8 cellular contexts compared by ENCODE assay signal in the genomic region with DNA sequence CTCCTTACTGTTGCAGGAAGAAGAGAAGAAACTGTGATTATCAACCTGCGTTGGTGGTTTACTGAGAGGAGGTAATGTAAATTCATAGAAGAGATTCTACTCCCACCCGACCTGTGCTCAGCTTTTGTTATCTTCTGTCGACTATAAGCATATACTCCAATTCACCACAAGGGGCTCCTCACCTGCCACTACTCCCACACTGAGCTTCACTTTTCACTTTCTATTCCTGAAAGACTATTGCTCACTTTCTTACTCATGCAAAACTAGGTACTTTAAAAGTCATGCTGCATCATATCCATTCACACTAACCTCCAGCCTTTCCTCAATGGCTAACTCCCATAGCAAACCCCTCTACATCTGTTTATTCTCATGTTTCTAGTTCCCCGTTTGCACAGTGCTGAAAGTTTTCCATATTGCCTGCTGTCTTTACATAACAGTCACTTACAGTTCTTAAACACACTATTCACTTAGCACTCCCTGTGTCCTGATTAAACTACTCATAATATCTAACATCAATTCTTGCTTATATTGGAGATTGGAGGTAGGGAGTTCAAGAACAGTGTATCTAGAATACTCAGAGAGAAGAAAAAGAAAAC.
DNase-seq lines count a peak whose midpoint lies in the region; ATAC-seq, FAIRE-seq and TF ChIP-seq lines count a peak whose summit lies in the region.

No MANE protein-coding gene starts in this region.

- H3K27me3 Mint-ChIP-seq in effector memory CD8-positive, alpha-beta T cell = no peaks in the 10 kb centered on the region

- no peaks in the 10 kb centered on the region for H3K27me3 ChIP-seq in endothelial cell of umbilical vein (ENCODE audit: control insufficient read depth in 2 of 2, insufficient read depth in 2 of 2, low read length in 2 of 2)

- intact Hi-C loops in endothelial cell of umbilical vein (cut with micrococcal nuclease) = loop anchor here (5.0 to 10.0 kb wide), 3 partner anchors 1064 to 1396 kb away; a partner anchor contains a TSS

- ATAC-seq in GM19025 (IDR thresholded peaks at IDR 0.05; ENCODE audit: low read depth, unreplicated experiment) (peak; percentile 98), HG03045 (IDR thresholded peaks at IDR 0.05; ENCODE audit: unreplicated experiment) (peak; percentile 97)
- ATAC-seq in effector memory CD8-positive, alpha-beta T cell (replicated peaks) = no peak

- no TSS peak for BruUV-seq in endothelial cell of umbilical vein (replicated peaks; lab: Mats Ljungman, UMichigan)

- H3K4me2 ChIP-seq in endothelial cell of umbilical vein (ENCODE audit: insufficient read depth, low read length) = no peak overlapping the region

- DNase-seq in D721Med (ENCODE audit: insufficient read length, low spot score) (no peak), NCI-H748 treated with DMSO at 0.1 percent for 48 hours (lab: John Stamatoyannopoulos, UW) (peak; percentile 82), endothelial cell of umbilical vein (ENCODE audit: low read depth, low spot score) (peak; percentile 50), pons (ENCODE audit: low spot score) (peak; percentile 8), retina (no peak)
- DNase-seq in effector memory CD8-positive, alpha-beta T cell = no peak

- TF ChIP-seq POLR2A in endothelial cell of umbilical vein (IDR thresholded peaks at IDR 0.05; ENCODE audit: low read depth, low read length) = no peak

- no peaks in the 10 kb centered on the region for H3K9me1 ChIP-seq in endothelial cell of umbilical vein (replicated peaks; ENCODE audit: control insufficient read depth, extremely low read depth, insufficient read depth, low read length)

- H3K27ac ChIP-seq in endothelial cell of umbilical vein (ENCODE audit: insufficient read depth, low read depth, low read length) = no peak overlapping the region

- CTCF ChIA-PET in endothelial cell of umbilical vein (lab: Charles Lee) = interaction anchor here (0.6 to 1.7 kb wide), 46 partner anchors 10 to 1282 kb away, joined by 3 to 22 read pairs (median 3); no protein-coding TSS in a partner anchor

- no peak overlapping the region for H3K4me3 ChIP-seq in endothelial cell of umbilical vein (replicated peaks in 1 of 3; ENCODE audit: insufficient read depth in 1 of 3, low read depth in 1 of 3, low read length in 3 of 3)

- no peaks in the 10 kb centered on the region for H3K36me3 ChIP-seq in endothelial cell of umbilical vein (ENCODE audit: control insufficient read depth in 2 of 2, extremely low read depth in 1 of 2, insufficient read depth in 2 of 2, low read length in 2 of 2)

- H3K9me3 Mint-ChIP-seq in effector memory CD8-positive, alpha-beta T cell = peaks cover 0 to 7% of the 10 kb centered on the region in 2 donors

- H3K79me2 ChIP-seq in endothelial cell of umbilical vein (ENCODE audit: control insufficient read depth, insufficient read depth, low read length) = no peaks in the 10 kb centered on the region

- H3K9ac ChIP-seq in endothelial cell of umbilical vein (replicated peaks; ENCODE audit: extremely low read depth, insufficient read depth, low read length) = no peak overlapping the region

- no peaks in the 10 kb centered on the region for H3K4me1 Mint-ChIP-seq in effector memory CD8-positive, alpha-beta T cell (ENCODE audit: low read depth in 2 of 2)

- H4K20me1 ChIP-seq in endothelial cell of umbilical vein (replicated peaks; ENCODE audit: control insufficient read depth, extremely low read depth, insufficient read depth, low read length) = no peaks in the 10 kb centered on the region

- TF ChIP-seq CTCF in D721Med (IDR thresholded peaks at IDR 0.05; ENCODE audit: insufficient read depth, missing control alignments) = peak; percentile 36
- TF ChIP-seq CTCF in endothelial cell of umbilical vein (IDR thresholded peaks at IDR 0.05; ENCODE audit: extremely low read depth in 1 of 2, insufficient read depth in 1 of 2, low read depth in 1 of 2, low read length in 2 of 2) = peak; percentile 47 to 69

- no peak overlapping the region for H3K4me3 Mint-ChIP-seq in effector memory CD8-positive, alpha-beta T cell

- POLR2A ChIA-PET in endothelial cell of umbilical vein (lab: Charles Lee) = no interaction called here

- FAIRE-seq in D721Med (lab: Jason Lieb, UNC) = no peak
- FAIRE-seq in endothelial cell of umbilical vein (lab: Jason Lieb, UNC) = peak; percentile 76

- H2AFZ ChIP-seq in endothelial cell of umbilical vein (ENCODE audit: low read depth, low read length) = peak overlapping the region; percentile 7

- H3K4me1 ChIP-seq in endothelial cell of umbilical vein (ENCODE audit: control insufficient read depth, extremely low read depth, insufficient read depth, low read length) = no peaks in the 10 kb centered on the region

- dilution Hi-C loops in endothelial cell of umbilical vein (cut with MboI; ENCODE audit: extremely low pct_ligation_motif_present, low sequenced_read_pairs) = no loop called here

- no peaks in the 10 kb centered on the region for H3K9me3 ChIP-seq in endothelial cell of umbilical vein (replicated peaks; ENCODE audit: control insufficient read depth, insufficient read depth, low read length)

- H3K36me3 Mint-ChIP-seq in effector memory CD8-positive, alpha-beta T cell (ENCODE audit: insufficient read depth) = no peaks in the 10 kb centered on the region

- H3K27ac Mint-ChIP-seq in effector memory CD8-positive, alpha-beta T cell = no peak overlapping the region

TF ChIP-seq in endothelial cell of umbilical vein, 7 proteins besides CTCF, POLR2A, EP300 and RAD21:
- no peak for TF ChIP-seq FOS (IDR thresholded peaks at IDR 0.05; ENCODE audit: borderline replicate concordance, insufficient read depth, low read length)
- no peak for TF ChIP-seq EZH2 (IDR thresholded peaks at IDR 0.05; ENCODE audit: borderline replicate concordance, low read depth, low read length, severe bottlenecking)
- TF ChIP-seq, protein P1, sequence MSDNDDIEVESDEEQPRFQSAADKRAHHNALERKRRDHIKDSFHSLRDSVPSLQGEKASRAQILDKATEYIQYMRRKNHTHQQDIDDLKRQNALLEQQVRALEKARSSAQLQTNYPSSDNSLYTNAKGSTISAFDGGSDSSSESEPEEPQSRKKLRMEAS (IDR thresholded peaks at IDR 0.05; ENCODE audit: insufficient read depth, insufficient read length) = no peak
- TF ChIP-seq MYC (IDR thresholded peaks at IDR 0.05; ENCODE audit: low read depth, low read length) = no peak
- no peak for TF ChIP-seq JUN (IDR thresholded peaks at IDR 0.05; ENCODE audit: borderline replicate concordance, insufficient read depth, insufficient read length, low read depth)
- TF ChIP-seq POLR2AphosphoS5 (IDR thresholded peaks at IDR 0.05; ENCODE audit: insufficient read depth, low read depth, low read length) = no peak
- no peak for TF ChIP-seq GATA2 (IDR thresholded peaks at IDR 0.05; ENCODE audit: insufficient read depth, insufficient read length, low read depth, low read length)

Comparison
In these comparisons a context has a peak if more than half of its experiments do, and no peak if none do; other contexts are left out.
1. DNase-seq: peak in NCI-H748 treated with DMSO at 0.1 percent for 48 hours (single experiment), endothelial cell of umbilical vein (single experiment) and pons (single experiment); none in D721Med (single experiment), retina (single experiment) and effector memory CD8-positive, alpha-beta T cell (0 of 3).